In the genomic region with DNA sequence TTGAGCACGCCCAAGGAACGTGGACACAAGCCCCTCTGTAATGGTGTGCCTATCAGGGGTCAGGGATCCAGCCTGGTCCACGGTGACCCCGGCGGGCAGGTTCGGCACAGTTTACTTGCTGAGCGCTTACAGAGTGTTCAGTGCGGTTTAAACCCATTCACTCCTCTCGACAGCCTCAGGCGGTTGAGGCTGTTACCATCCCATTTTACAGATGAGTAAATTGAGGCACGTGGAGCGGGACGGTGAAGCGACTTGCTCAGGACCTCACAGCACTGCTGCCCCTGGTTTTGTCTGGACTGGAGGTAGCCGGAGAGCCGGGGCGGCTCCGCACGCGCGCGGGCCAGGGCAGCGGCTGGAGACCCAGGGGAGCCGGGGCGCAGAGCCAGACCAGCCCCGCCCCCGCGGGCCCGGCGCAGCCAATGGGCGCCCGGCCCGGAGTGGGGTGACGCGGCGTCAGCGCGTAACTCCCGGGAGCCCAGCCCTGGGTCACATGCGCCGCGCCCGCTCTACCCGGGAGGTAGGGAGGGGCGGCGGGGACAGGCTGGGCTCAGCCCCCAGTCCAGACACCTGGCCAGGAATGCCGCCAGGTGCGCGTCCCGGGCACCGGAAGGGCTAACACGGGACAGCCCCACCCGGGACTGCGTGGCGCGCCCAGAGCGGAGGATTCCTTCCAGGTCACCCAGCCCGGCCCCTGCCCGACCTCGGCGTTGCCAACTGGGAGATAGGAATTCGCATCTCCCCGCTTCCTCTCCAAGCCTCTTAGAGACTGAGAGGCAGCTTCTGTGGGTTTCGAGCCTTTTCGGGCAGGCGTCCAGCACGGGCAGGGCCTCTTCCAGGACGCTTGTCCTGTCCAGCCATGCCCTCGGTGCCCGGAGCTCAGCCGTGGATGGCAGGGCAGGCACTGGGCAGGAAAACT, we compare ENCODE assay signal across 8 cellular contexts. TPM values are rescaled to one million over a fixed set of nuclear protein-coding genes. Genes with fewer than 3 reads are reported as not detected.
DNase-seq lines count a peak whose midpoint lies in the region; ATAC-seq and TF ChIP-seq lines count a peak whose summit lies in the region.

No MANE protein-coding gene starts in this region.

- H3K79me2 ChIP-seq in hepatocyte, result peaks cover 14% of the 10 kb centered on the region

- peaks cover 9% of the 10 kb centered on the region for H4K20me1 ChIP-seq in hepatocyte (ENCODE audit: insufficient read depth, poor library complexity, severe bottlenecking)

- ATAC-seq in HG02610 (IDR thresholded peaks at IDR 0.05; ENCODE audit: unreplicated experiment), result peak; percentile 73
- ATAC-seq in HG03520 (IDR thresholded peaks at IDR 0.05; ENCODE audit: unreplicated experiment), result no peak

- 6% methylated on average over 69 of the region's 71 CpGs for WGBS in hepatocyte (ENCODE audit: low lambda C conversion rate, missing lambda C conversion rate)

- H3K36me3 ChIP-seq in hepatocyte (replicated peaks; ENCODE audit: insufficient read depth, low read depth), result no peaks in the 10 kb centered on the region

- no peak overlapping the region for H3K4me3 ChIP-seq in hepatocyte

- H3K4me2 ChIP-seq in hepatocyte, result peak overlapping the region; percentile 74

- no peak for TF ChIP-seq CTCF in GM10266 (IDR thresholded peaks at IDR 0.05; ENCODE audit: control insufficient read depth, insufficient read depth, low read depth, missing control alignments)
- TF ChIP-seq CTCF in hepatocyte (IDR thresholded peaks at IDR 0.05; ENCODE audit: poor library complexity), result no peak

- peak; percentile 97 for DNase-seq in GM10266 (ENCODE audit: extremely low spot score)
- peak; percentile 95 for DNase-seq in NCI-H146 (lab: John Stamatoyannopoulos, UW)
- DNase-seq in T-helper 9 cell, result peak; percentile 75
- peak; percentile 95 for DNase-seq in astrocyte of the hippocampus (ENCODE audit: low read depth, low spot score)
- peak; percentile 97 for DNase-seq in hepatocyte (ENCODE audit: low spot score)
- DNase-seq in retina, result peak; percentile 93

- H3K9me2 ChIP-seq in hepatocyte (replicated peaks; ENCODE audit: insufficient read depth), result no peaks in the 10 kb centered on the region

- H3K4me1 ChIP-seq in hepatocyte (ENCODE audit: insufficient read depth), result peaks cover 43% of the 10 kb centered on the region

- H2AFZ ChIP-seq in hepatocyte, result no peak overlapping the region

- peak overlapping the region; percentile 99 for H3K27ac ChIP-seq in hepatocyte

- H3K9me3 ChIP-seq in hepatocyte (ENCODE audit: low read depth), result no peaks in the 10 kb centered on the region

- no peaks in the 10 kb centered on the region for H3K27me3 ChIP-seq in hepatocyte

RNA-seq across cellular contexts. Expression of gene SREBF1, which starts 3.3 kb away (rescaled TPM):
- total RNA-seq in hepatocyte, result 47.0 and 57.1 TPM in 2 replicates
- 107 and 140 TPM in 2 replicates for polyA plus RNA-seq in hepatocyte
